In the genomic region with DNA sequence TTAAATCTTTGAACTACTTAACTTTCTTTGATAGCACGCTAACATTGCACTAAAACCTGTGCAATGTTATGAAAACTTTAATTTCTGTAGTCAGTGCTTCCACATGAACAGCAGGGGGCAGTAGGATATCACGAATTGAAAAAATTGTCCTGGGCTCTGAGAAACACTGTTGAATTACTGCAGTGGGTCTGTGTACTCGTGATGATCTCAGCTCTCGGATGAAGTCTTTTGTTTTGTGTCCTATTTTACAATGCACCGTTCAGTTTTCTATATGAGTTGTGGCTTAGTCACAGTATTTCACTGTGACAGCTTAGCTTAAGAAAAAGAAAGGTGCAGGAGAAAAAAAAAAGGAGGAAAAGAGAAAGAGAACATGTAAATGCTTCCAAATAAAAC, we compare ENCODE assay signal across 8 cellular contexts.
A peak's percentile ranks its signal among the peaks of the same experiment; 100 is the strongest.
DNase-seq lines count a peak whose midpoint lies in the region; ATAC-seq, FAIRE-seq and TF ChIP-seq lines count a peak whose summit lies in the region.

No MANE protein-coding gene starts in this region.

- ATAC-seq in GM21737 (IDR thresholded peaks at IDR 0.05; ENCODE audit: unreplicated experiment) (peak; percentile 60), HG03280 (IDR thresholded peaks at IDR 0.05; ENCODE audit: unreplicated experiment) (no peak)

- H3K9me3 ChIP-seq in Peyer's patch = no peaks in the 10 kb centered on the region
- H3K9me3 ChIP-seq in adrenal gland (replicated peaks in 1 of 3) = no peaks in the 10 kb centered on the region

- H3K4me1 ChIP-seq in Peyer's patch (peaks cover 0 to 2% (median 0%) of the 10 kb centered on the region in 4 donors), adrenal gland (replicated peaks in 1 of 2) (peaks cover 11 to 22% of the 10 kb centered on the region in 2 donors)

- H3K27ac ChIP-seq in Peyer's patch = peak overlapping the region in 1 of 4 donors; percentile 48
- peak overlapping the region in 4 of 5 donors; percentile 67 to 80 (median 74) for H3K27ac ChIP-seq in adrenal gland

- no peaks in the 10 kb centered on the region for H3K27me3 Mint-ChIP-seq in osteocyte (ENCODE audit: unreplicated experiment)

- no peaks in the 10 kb centered on the region for H3K9me3 Mint-ChIP-seq in osteocyte (ENCODE audit: unreplicated experiment)

- H3K36me3 ChIP-seq in Peyer's patch = no peaks in the 10 kb centered on the region
- H3K36me3 ChIP-seq in adrenal gland (replicated peaks in 1 of 2) = no peaks in the 10 kb centered on the region

- H3K36me3 Mint-ChIP-seq in osteocyte (ENCODE audit: unreplicated experiment) = no peaks in the 10 kb centered on the region

- H3K4me1 Mint-ChIP-seq in osteocyte (ENCODE audit: unreplicated experiment) = peaks cover 21% of the 10 kb centered on the region

- peak; percentile 92 for DNase-seq in LHCN-M2 (ENCODE audit: low read depth)
- DNase-seq in Peyer's patch = peak in 1 of 3 donors; percentile 60
- DNase-seq in adrenal gland = peak; percentile 39 to 74 (median 65)
- peak in 33 of 42 donors; percentile 19 to 92 (median 75) for DNase-seq in head of caudate nucleus
- DNase-seq in osteocyte (ENCODE audit: extremely low spot score, unreplicated experiment) = no peak

- peak overlapping the region; percentile 87 for H3K27ac Mint-ChIP-seq in osteocyte (ENCODE audit: unreplicated experiment)

- WGBS in adrenal gland, 4 donors = 0 to 1% (median 1%) methylated on average over 5 of the region's 5 CpGs

- no peaks in the 10 kb centered on the region for H3K27me3 ChIP-seq in Peyer's patch
- no peaks in the 10 kb centered on the region for H3K27me3 ChIP-seq in adrenal gland

- TF ChIP-seq POLR2A in Peyer's patch (IDR thresholded peaks at IDR 0.05) (no peak), adrenal gland (IDR thresholded peaks at IDR 0.05) (peak in 1 of 2 donors; percentile 54)

- intact Hi-C loops in adrenal gland (cut with DNase I) = loop anchor here in 1 of 2 donors (10.0 kb wide), 1 partner anchor 189 kb away; no protein-coding TSS in a partner anchor
- intact Hi-C loops in head of caudate nucleus (cut with DNase I) = loop anchor here (10.0 kb wide), 1 partner anchor 519 kb away; no protein-coding TSS in a partner anchor

- H3K4me3 ChIP-seq in Peyer's patch (peak overlapping the region in 3 of 4 donors; percentile 24 to 49 (median 43)), adrenal gland (peak overlapping the region; percentile 14 to 69 (median 21))

- peak overlapping the region; percentile 70 for H3K4me3 Mint-ChIP-seq in osteocyte (ENCODE audit: unreplicated experiment)

- FAIRE-seq in G401.6 (lab: Jason Lieb, UNC) = peak; percentile 60

- TF ChIP-seq CTCF in Peyer's patch (IDR thresholded peaks at IDR 0.05) (peak; percentile 69 to 97 (median 96)), adrenal gland (IDR thresholded peaks at IDR 0.05) (peak; percentile 88 to 99 (median 96)), osteocyte (IDR thresholded peaks at IDR 0.05) (peak; percentile 89)
